In the genomic region with DNA sequence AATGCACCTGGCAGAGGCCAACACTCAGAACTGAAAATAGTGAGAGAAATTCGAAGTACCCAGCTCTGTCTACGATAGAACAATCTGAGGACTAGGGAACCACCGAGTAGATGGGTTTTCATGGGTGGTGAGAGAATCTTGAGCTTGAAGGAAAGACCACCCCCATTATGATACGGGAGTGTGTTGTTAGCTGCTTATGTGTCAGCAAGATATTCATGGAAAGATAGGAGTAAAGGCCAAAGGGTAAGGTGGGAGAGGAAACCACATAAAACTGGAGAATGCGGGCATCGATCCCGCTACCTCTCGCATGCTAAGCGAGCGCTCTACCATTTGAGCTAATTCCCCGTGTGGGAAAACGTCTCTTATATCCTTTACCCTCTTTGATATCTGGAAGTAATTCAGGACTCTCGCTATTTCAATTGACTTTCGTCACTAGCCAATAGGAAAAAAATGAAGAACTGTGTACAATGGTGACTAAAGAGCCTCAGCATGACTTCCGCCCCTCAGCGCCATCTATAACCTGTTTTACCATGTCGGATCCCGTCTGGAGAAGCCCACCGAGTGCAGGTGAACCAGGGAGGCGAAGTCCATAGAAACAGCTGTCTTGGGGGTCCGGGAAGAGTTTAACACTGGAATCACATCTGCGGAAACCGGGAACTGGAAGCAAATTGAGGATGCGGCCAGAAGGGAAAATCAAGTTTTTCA, we compare ENCODE assay signal across 8 cellular contexts. TPM values are rescaled to one million over a fixed set of nuclear protein-coding genes. Genes with fewer than 3 reads are reported as not detected.
DNase-seq lines count a peak whose midpoint lies in the region; ATAC-seq, FAIRE-seq and TF ChIP-seq lines count a peak whose summit lies in the region.

No MANE protein-coding gene starts in this region.

- no peaks in the 10 kb centered on the region for H3K9me3 Mint-ChIP-seq in dendritic cell treated with granulocyte-macrophage colony-stimulating factor and Interleukin-4, amounts not matched to agents 40 ng/mL and 50 ng/mL, for 4 days

- WGBS in liver = 7% methylated on average over 24 of the region's 24 CpGs

- FAIRE-seq in TTC549 (lab: Jason Lieb, UNC) = peak; percentile 81

- H3K27me3 Mint-ChIP-seq in dendritic cell treated with granulocyte-macrophage colony-stimulating factor and Interleukin-4, amounts not matched to agents 40 ng/mL and 50 ng/mL, for 4 days = no peaks in the 10 kb centered on the region

- H3K36me3 Mint-ChIP-seq in dendritic cell treated with granulocyte-macrophage colony-stimulating factor and Interleukin-4, amounts not matched to agents 40 ng/mL and 50 ng/mL, for 4 days (ENCODE audit: low read depth) = peaks cover 5% of the 10 kb centered on the region

- H3K4me3 Mint-ChIP-seq in dendritic cell treated with granulocyte-macrophage colony-stimulating factor and Interleukin-4, amounts not matched to agents 40 ng/mL and 50 ng/mL, for 4 days = peak overlapping the region; percentile 82

- peak overlapping the region in 1 of 2 donors; percentile 23 for H3K27ac ChIP-seq in liver (ENCODE audit: low read depth in 1 of 2, low read length in 2 of 2)

- H3K4me1 Mint-ChIP-seq in dendritic cell treated with granulocyte-macrophage colony-stimulating factor and Interleukin-4, amounts not matched to agents 40 ng/mL and 50 ng/mL, for 4 days (ENCODE audit: low read depth) = peaks cover 31% of the 10 kb centered on the region

- H3K4me1 ChIP-seq in liver (ENCODE audit: control insufficient read depth in 4 of 4, insufficient read depth in 4 of 4, low read length in 3 of 4) = peaks cover 0 to 11% (median 7%) of the 10 kb centered on the region in 4 donors

- DNase-seq in activated gamma-delta T cell treated with Interleukin-2 at 50 U/mL for 16 hours = peak; percentile 25
- no peak for DNase-seq in activated gamma-delta T cell (lab: John Stamatoyannopoulos, UW)
- peak; percentile 76 for DNase-seq in NCI-H2107 treated with DMSO at 0.1 percent for 48 hours (lab: John Stamatoyannopoulos, UW; ENCODE audit: unreplicated experiment)
- DNase-seq in stimulated activated CD4-positive, alpha-beta T cell treated with anti-CD3 and anti-CD28 coated beads, Interleukin-4, amount 100 ng/mL, for 4 hours = peak; percentile 47 to 49

- no peaks in the 10 kb centered on the region for H3K36me3 ChIP-seq in liver (ENCODE audit: control insufficient read depth in 4 of 4, insufficient read depth in 3 of 4, low read depth in 1 of 4, low read length in 3 of 4)

- peak overlapping the region in 1 of 2 donors; percentile 57 for H3K9ac ChIP-seq in liver (ENCODE audit: low read depth in 1 of 2, low read length in 2 of 2)

- peaks cover 0 to 3% (median 1%) of the 10 kb centered on the region in 4 donors for H3K27me3 ChIP-seq in liver (ENCODE audit: control insufficient read depth in 4 of 4, insufficient read depth in 4 of 4, low read length in 3 of 4)

- peaks cover 0 to 2% (median 0%) of the 10 kb centered on the region in 4 donors for H3K9me3 ChIP-seq in liver (ENCODE audit: control insufficient read depth in 4 of 4, low read length in 3 of 4)

- H3K4me3 ChIP-seq in liver (ENCODE audit: low read depth in 1 of 3, low read length in 3 of 3) = peak overlapping the region; percentile 16 to 61 (median 48)

- ATAC-seq in GM21786 (IDR thresholded peaks at IDR 0.05; ENCODE audit: unreplicated experiment) = no peak

- H3K27ac Mint-ChIP-seq in dendritic cell treated with granulocyte-macrophage colony-stimulating factor and Interleukin-4, amounts not matched to agents 40 ng/mL and 50 ng/mL, for 4 days = peak overlapping the region; percentile 89

- TF ChIP-seq RAD21 in liver (IDR thresholded peaks at IDR 0.05) = no peak

- intact Hi-C loops in dendritic cell treated with granulocyte-macrophage colony-stimulating factor and Interleukin-4, amounts not matched to agents 40 ng/mL and 50 ng/mL, for 4 days (cut with micrococcal nuclease) = loop anchor here (1.0 to 5.0 kb wide), 3 partner anchors 25 to 229 kb away; partner anchors contain the start of gene ABT1

- TF ChIP-seq CTCF in liver (IDR thresholded peaks at IDR 0.05; ENCODE audit: low read depth, low read length, missing input control) = no peak

TF ChIP-seq in liver, 16 proteins besides CTCF, POLR2A, EP300 and RAD21:
- TF ChIP-seq ZBTB33 (IDR thresholded peaks at IDR 0.05) = no peak
- TF ChIP-seq SP1 (IDR thresholded peaks at IDR 0.05) = peak; percentile 31
- TF ChIP-seq FOXA2 (IDR thresholded peaks at IDR 0.05) = peak; percentile 22
- TF ChIP-seq EGR1 (IDR thresholded peaks at IDR 0.05; ENCODE audit: low read depth in 2 of 2) = peak in 1 of 2 donors; percentile 25
- TF ChIP-seq RXRA (IDR thresholded peaks at IDR 0.05) = peak; percentile 32 to 46
- peak in 1 of 2 donors; percentile 15 for TF ChIP-seq JUND (IDR thresholded peaks at IDR 0.05)
- no peak for TF ChIP-seq FOXA1 (IDR thresholded peaks at IDR 0.05)
- TF ChIP-seq YY1 (IDR thresholded peaks at IDR 0.05) = peak; percentile 93
- no peak for TF ChIP-seq HNF4G (IDR thresholded peaks at IDR 0.05)
- TF ChIP-seq, protein P1, sequence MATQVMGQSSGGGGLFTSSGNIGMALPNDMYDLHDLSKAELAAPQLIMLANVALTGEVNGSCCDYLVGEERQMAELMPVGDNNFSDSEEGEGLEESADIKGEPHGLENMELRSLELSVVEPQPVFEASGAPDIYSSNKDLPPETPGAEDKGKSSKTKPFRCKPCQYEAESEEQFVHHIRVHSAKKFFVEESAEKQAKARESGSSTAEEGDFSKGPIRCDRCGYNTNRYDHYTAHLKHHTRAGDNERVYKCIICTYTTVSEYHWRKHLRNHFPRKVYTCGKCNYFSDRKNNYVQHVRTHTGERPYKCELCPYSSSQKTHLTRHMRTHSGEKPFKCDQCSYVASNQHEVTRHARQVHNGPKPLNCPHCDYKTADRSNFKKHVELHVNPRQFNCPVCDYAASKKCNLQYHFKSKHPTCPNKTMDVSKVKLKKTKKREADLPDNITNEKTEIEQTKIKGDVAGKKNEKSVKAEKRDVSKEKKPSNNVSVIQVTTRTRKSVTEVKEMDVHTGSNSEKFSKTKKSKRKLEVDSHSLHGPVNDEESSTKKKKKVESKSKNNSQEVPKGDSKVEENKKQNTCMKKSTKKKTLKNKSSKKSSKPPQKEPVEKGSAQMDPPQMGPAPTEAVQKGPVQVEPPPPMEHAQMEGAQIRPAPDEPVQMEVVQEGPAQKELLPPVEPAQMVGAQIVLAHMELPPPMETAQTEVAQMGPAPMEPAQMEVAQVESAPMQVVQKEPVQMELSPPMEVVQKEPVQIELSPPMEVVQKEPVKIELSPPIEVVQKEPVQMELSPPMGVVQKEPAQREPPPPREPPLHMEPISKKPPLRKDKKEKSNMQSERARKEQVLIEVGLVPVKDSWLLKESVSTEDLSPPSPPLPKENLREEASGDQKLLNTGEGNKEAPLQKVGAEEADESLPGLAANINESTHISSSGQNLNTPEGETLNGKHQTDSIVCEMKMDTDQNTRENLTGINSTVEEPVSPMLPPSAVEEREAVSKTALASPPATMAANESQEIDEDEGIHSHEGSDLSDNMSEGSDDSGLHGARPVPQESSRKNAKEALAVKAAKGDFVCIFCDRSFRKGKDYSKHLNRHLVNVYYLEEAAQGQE (IDR thresholded peaks at IDR 0.05) = no peak
- peak; percentile 57 for TF ChIP-seq NR2F2 (IDR thresholded peaks at IDR 0.05)
- TF ChIP-seq, protein P2, sequence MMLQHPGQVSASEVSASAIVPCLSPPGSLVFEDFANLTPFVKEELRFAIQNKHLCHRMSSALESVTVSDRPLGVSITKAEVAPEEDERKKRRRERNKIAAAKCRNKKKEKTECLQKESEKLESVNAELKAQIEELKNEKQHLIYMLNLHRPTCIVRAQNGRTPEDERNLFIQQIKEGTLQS (IDR thresholded peaks at IDR 0.05) = peak; percentile 99
- TF ChIP-seq MAX (IDR thresholded peaks at IDR 0.05) = peak; percentile 70
- no peak for TF ChIP-seq TAF1 (conservative IDR thresholded peaks at IDR 0.05)
- TF ChIP-seq HNF4A (conservative IDR thresholded peaks at IDR 0.05) = peak; percentile 25 to 34
- TF ChIP-seq GABPA (IDR thresholded peaks at IDR 0.05 in 1 of 2, conservative IDR thresholded peaks at IDR 0.05 in 1 of 2) = no peak
TF ChIP-seq in liver: peak in this region for 10.

RNA-seq across cellular contexts. Expression of gene ABT1, which starts 25.0 kb away (rescaled TPM):
- 10 to 100 TPM in 1 of 2 donors, 1 to 10 TPM in 1; 9.2 to 13.0 TPM for total RNA-seq in liver
- 10 to 100 TPM in 1 of 2 donors, 1 to 10 TPM in 1; 8.3 to 10.7 TPM for polyA plus RNA-seq in liver

RNA-seq across cellular contexts. Expression of gene HMGN4, which starts 33.6 kb away (rescaled TPM):
- 10 to 100 TPM; 10.2 to 13.3 TPM for total RNA-seq in liver
- polyA plus RNA-seq in liver = 1 to 10 TPM; 8.2 to 9.9 TPM
